In the genomic region with DNA sequence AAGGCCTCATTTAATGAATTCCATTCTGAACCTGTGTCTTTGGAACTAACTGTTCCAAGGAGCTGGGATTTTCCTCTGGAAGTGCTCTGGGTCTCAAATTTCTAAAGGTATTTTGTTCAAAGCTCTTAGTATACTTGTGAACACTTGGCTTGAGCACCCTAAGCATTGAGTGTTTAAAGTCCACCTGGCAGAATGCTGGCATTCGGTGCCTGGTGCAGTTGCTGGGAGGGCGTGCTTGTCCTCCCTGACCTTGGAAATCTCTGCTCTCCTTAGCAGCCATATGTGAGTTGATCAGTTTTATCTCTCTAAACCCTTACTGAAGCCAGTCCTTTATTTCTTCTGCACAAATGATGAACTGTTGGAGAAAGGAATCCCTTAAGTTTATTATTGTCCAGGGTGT, we compare ENCODE assay signal across 23 cellular contexts. TPM values are rescaled to one million over a fixed set of nuclear protein-coding genes. Genes with fewer than 3 reads are reported as not detected.
DNase-seq lines count a peak whose midpoint lies in the region; ATAC-seq and TF ChIP-seq lines count a peak whose summit lies in the region.
"Had no signal": no experiment of that assay in that cellular context is flagged by ENCODE, and none has a peak within 500 bp of the region (broad histone marks: within the 10 kb centered on the region; RNA-seq: fewer than 3 reads in every experiment).

No MANE protein-coding gene starts in this region.

- H3K9me3 ChIP-seq in heart right ventricle (no peaks in the 10 kb centered on the region), heart left ventricle (no peaks in the 10 kb centered on the region), upper lobe of right lung (no peaks in the 10 kb centered on the region), gastrocnemius medialis (no peaks in the 10 kb centered on the region)
- H3K9me3 ChIP-seq: SJSA1 had no signal

- H3K9me3 Mint-ChIP-seq in nephron progenitor cell, result no peaks in the 10 kb centered on the region
- H3K9me3 Mint-ChIP-seq: activated CD4-positive, alpha-beta T cell treated with anti-CD3 and anti-CD28 coated beads, Interleukin-2, amount 10 ng/mL, durations not matched to agents 7 days and 5 days; stimulated activated naive B cell treated with anti-CD40 and anti-IgM and Interleukin-4, amounts not matched to agents 10 μg/mL and 1 μg/mL and 100 μg/mL, for 72 hours; T-helper 1 cell treated with Interleukin-12 subunit alpha and Interleukin-12 subunit beta and Interleukin-4 antibody, amounts not matched to agents 30 μg/mL and 1 μg/mL, for 36 hours had no signal

- peaks cover 57% of the 10 kb centered on the region for H3K27me3 Mint-ChIP-seq in nephron progenitor cell (ENCODE audit: low read depth, poor library complexity)

- no peak overlapping the region for H3K27ac Mint-ChIP-seq in nephron progenitor cell
- H3K27ac Mint-ChIP-seq: activated CD4-positive, alpha-beta T cell treated with anti-CD3 and anti-CD28 coated beads, Interleukin-2, amount 10 ng/mL, durations not matched to agents 7 days and 5 days; stimulated activated naive B cell treated with anti-CD40 and anti-IgM and Interleukin-4, amounts not matched to agents 10 μg/mL and 1 μg/mL and 100 μg/mL, for 72 hours; T-helper 1 cell treated with Interleukin-12 subunit alpha and Interleukin-12 subunit beta and Interleukin-4 antibody, amounts not matched to agents 30 μg/mL and 1 μg/mL, for 36 hours had no signal

- H3K4me1 ChIP-seq in heart right ventricle, result peaks cover 12 to 73% (median 46%) of the 10 kb centered on the region in 9 donors
- H3K4me1 ChIP-seq in heart left ventricle, result peaks cover 4 to 64% (median 48%) of the 10 kb centered on the region in 12 donors
- H3K4me1 ChIP-seq in upper lobe of right lung, result peaks cover 18% of the 10 kb centered on the region
- peaks cover 41 to 48% of the 10 kb centered on the region in 2 donors for H3K4me1 ChIP-seq in gastrocnemius medialis

- H3K4me3 Mint-ChIP-seq in nephron progenitor cell, result peak overlapping the region; percentile 7
- H3K4me3 Mint-ChIP-seq: activated CD4-positive, alpha-beta T cell treated with anti-CD3 and anti-CD28 coated beads, Interleukin-2, amount 10 ng/mL, durations not matched to agents 7 days and 5 days; stimulated activated naive B cell treated with anti-CD40 and anti-IgM and Interleukin-4, amounts not matched to agents 10 μg/mL and 1 μg/mL and 100 μg/mL, for 72 hours; T-helper 1 cell treated with Interleukin-12 subunit alpha and Interleukin-12 subunit beta and Interleukin-4 antibody, amounts not matched to agents 30 μg/mL and 1 μg/mL, for 36 hours had no signal

- in situ Hi-C loops in gastrocnemius medialis (cut with MboI; ENCODE audit: low sequenced_read_pairs in 4 of 4) (no loop called here), GM13976 (cut with MboI; ENCODE audit: low sequenced_read_pairs, unreplicated experiment) (no loop called here)

- TF ChIP-seq POLR2A in heart left ventricle (IDR thresholded peaks at IDR 0.05) (no peak), gastrocnemius medialis (IDR thresholded peaks at IDR 0.05) (no peak)

- H3K36me3 ChIP-seq in heart right ventricle (peaks cover 0 to 20% (median 12%) of the 10 kb centered on the region in 9 donors), heart left ventricle (peaks cover 0 to 18% (median 14%) of the 10 kb centered on the region in 9 donors), upper lobe of right lung (peaks cover 15% of the 10 kb centered on the region), gastrocnemius medialis (peaks cover 0 to 13% of the 10 kb centered on the region in 2 donors)

- 40 to 47% methylated on average over 2 of the region's 2 CpGs for WGBS in heart right ventricle, 2 donors
- WGBS in heart left ventricle, 4 donors, result 43 to 53% (median 51%) methylated on average over 2 of the region's 2 CpGs

- ATAC-seq in heart right ventricle (no peak), heart left ventricle (no peak), upper lobe of right lung (peak; percentile 51), gastrocnemius medialis (no peak), GM21423 (IDR thresholded peaks at IDR 0.05; ENCODE audit: unreplicated experiment) (no peak)
- ATAC-seq: Panc1; sciatic nerve; stimulated activated naive B cell treated with anti-CD40 and anti-IgM and Interleukin-4, amounts not matched to agents 10 μg/mL and 1 μg/mL and 100 μg/mL, for 72 hours had no signal

- H3K4me3 ChIP-seq in heart right ventricle, result peak overlapping the region in 1 of 10 donors; percentile 75
- peak overlapping the region in 2 of 12 donors; percentile 93 to 94 for H3K4me3 ChIP-seq in heart left ventricle
- H3K4me3 ChIP-seq in upper lobe of right lung, result peak overlapping the region; percentile 73
- H3K4me3 ChIP-seq in gastrocnemius medialis, result peak overlapping the region in 1 of 4 donors; percentile 1
- H3K4me3 ChIP-seq: SJSA1 had no signal

- intact Hi-C loops in heart right ventricle (cut with DNase I) (no loop called here), heart left ventricle (cut with DNase I) (no loop called here), upper lobe of right lung (cut with DNase I) (no loop called here), gastrocnemius medialis (cut with DNase I; ENCODE audit: low total_unique reads) (no loop called here)

- DNase-seq in heart right ventricle (no peak), heart left ventricle (no peak), left kidney (ENCODE audit: low read depth, low spot score) (peak; percentile 37), nephron progenitor cell (no peak), upper lobe of right lung (no peak), gastrocnemius medialis (no peak), GM13976 (ENCODE audit: low spot score) (no peak)
- DNase-seq: activated CD4-positive, alpha-beta T cell treated with anti-CD3 and anti-CD28 coated beads, Interleukin-2, amount 10 ng/mL, durations not matched to agents 7 days and 5 days; C1 segment of cervical spinal cord; GF-D8; HCEC 1CT; IMR-90; MM.1S; NCI-H1436 treated with DMSO at 0.1 percent for 48 hours; NCI-H774; nucleus accumbens; stimulated activated naive B cell treated with anti-CD40 and anti-IgM and Interleukin-4, amounts not matched to agents 10 μg/mL and 1 μg/mL and 100 μg/mL, for 72 hours had no signal

- H3K27ac ChIP-seq in heart right ventricle (peak overlapping the region in 7 of 10 donors; percentile 3 to 98 (median 31)), heart left ventricle (peak overlapping the region in 6 of 12 donors; percentile 2 to 98 (median 22)), upper lobe of right lung (peak overlapping the region; percentile 33), gastrocnemius medialis (peak overlapping the region in 2 of 4 donors; percentile 14 to 40)
- H3K27ac ChIP-seq: SJSA1 had no signal

- peaks cover 79% of the 10 kb centered on the region for H3K4me1 Mint-ChIP-seq in nephron progenitor cell

- peaks cover 12% of the 10 kb centered on the region for H3K36me3 Mint-ChIP-seq in nephron progenitor cell (ENCODE audit: low read depth)

- TF ChIP-seq CTCF in heart right ventricle (IDR thresholded peaks at IDR 0.05) (no peak), heart left ventricle (IDR thresholded peaks at IDR 0.05) (no peak), nephron progenitor cell (IDR thresholded peaks at IDR 0.05) (no peak), upper lobe of right lung (IDR thresholded peaks at IDR 0.05) (no peak), gastrocnemius medialis (IDR thresholded peaks at IDR 0.05 in 4 of 5, conservative IDR thresholded peaks at IDR 0.05 in 1 of 5) (no peak), GM13976 (IDR thresholded peaks at IDR 0.05; ENCODE audit: borderline replicate concordance, control extremely low read depth, extremely low read depth, insufficient read depth, missing control alignments) (no peak)

- peaks cover 0 to 12% (median 0%) of the 10 kb centered on the region in 7 donors for H3K27me3 ChIP-seq in heart right ventricle
- H3K27me3 ChIP-seq in heart left ventricle, result peaks cover 0 to 4% (median 0%) of the 10 kb centered on the region in 9 donors
- H3K27me3 ChIP-seq in upper lobe of right lung, result no peaks in the 10 kb centered on the region
- H3K27me3 ChIP-seq in gastrocnemius medialis, result no peaks in the 10 kb centered on the region
- H3K27me3 ChIP-seq: SJSA1 had no signal

RNA-seq across cellular contexts. Expression of a gene that starts 3.0 kb away (rescaled TPM):
- total RNA-seq in heart right ventricle (10 to 100 TPM; 16.2 to 32.3 (median 26.6) TPM), heart left ventricle (10 to 100 TPM; 16.5 to 29.1 (median 24.2) TPM), upper lobe of right lung (58.6 TPM), gastrocnemius medialis (10 to 100 TPM in 1 of 4 donors, 1 to 10 TPM in 3; 5.8 to 12.0 (median 7.3) TPM)
- polyA plus RNA-seq in heart right ventricle (10 to 100 TPM; 13.0 to 30.4 TPM), heart left ventricle (10 to 100 TPM; 10.4 to 17.3 TPM)
- total RNA-seq: A673; activated CD4-positive, alpha-beta T cell treated with anti-CD3 and anti-CD28 coated beads, Interleukin-2, amount 10 ng/mL, durations not matched to agents 7 days and 5 days had no signal

RNA-seq across cellular contexts. Expression of a gene that starts 35.6 kb away (rescaled TPM):
- total RNA-seq in heart right ventricle, result 10 to 100 TPM in 4 of 10 donors, 1 to 10 TPM in 6; 4.4 to 24.4 (median 8.4) TPM
- 10 to 100 TPM in 1 of 2 donors, 1 to 10 TPM in 1; 4.7 to 11.7 TPM for polyA plus RNA-seq in heart right ventricle
- 10 to 100 TPM in 4 of 9 donors, 1 to 10 TPM in 5; 2.3 to 22.8 (median 6.4) TPM for total RNA-seq in heart left ventricle
- polyA plus RNA-seq in heart left ventricle, result 10 to 100 TPM in 1 of 2 donors, 1 to 10 TPM in 1; 3.7 to 11.2 TPM
- total RNA-seq in upper lobe of right lung, result 25.2 TPM
- 1 to 10 TPM; 1.2 to 2.9 (median 1.3) TPM for total RNA-seq in gastrocnemius medialis
- total RNA-seq: activated CD4-positive, alpha-beta T cell treated with anti-CD3 and anti-CD28 coated beads, Interleukin-2, amount 10 ng/mL, durations not matched to agents 7 days and 5 days; SJSA1 had no signal
